9 cellular contexts compared by ENCODE assay signal in genomic region chr16:57801098-57801855, GRCh38. TPM values are rescaled to one million over a fixed set of nuclear protein-coding genes. Genes with fewer than 3 reads are reported as not detected.
A peak's percentile ranks its signal among the peaks of the same experiment; 100 is the strongest.
DNase-seq lines count a peak whose midpoint lies in the region; ATAC-seq, FAIRE-seq and TF ChIP-seq lines count a peak whose summit lies in the region.
"Had no signal": no experiment of that assay in that cellular context is flagged by ENCODE, and none has a peak within 500 bp of the region (broad histone marks: within the 10 kb centered on the region; RNA-seq: fewer than 3 reads in every experiment).

No MANE protein-coding gene starts in this region.

- no peaks in the 10 kb centered on the region for H3K9me3 ChIP-seq in heart right ventricle
- no peaks in the 10 kb centered on the region for H3K9me3 ChIP-seq in mammary epithelial cell (replicated peaks; ENCODE audit: insufficient read depth, low read length)
- H3K9me3 ChIP-seq in lower lobe of right lung: no peaks in the 10 kb centered on the region
- H3K9me3 ChIP-seq in vagina: no peaks in the 10 kb centered on the region

- BruUV-seq in mammary epithelial cell (replicated peaks; lab: Mats Ljungman, UMichigan): TSS peak; percentile 31

- 13 to 18% methylated on average over 7 of the region's 7 CpGs for WGBS in heart right ventricle, 2 donors
- 22% methylated on average over 3 of the region's 7 CpGs for WGBS in mammary epithelial cell (ENCODE audit: low coverage, missing lambda C conversion rate)

- no peak for TF ChIP-seq CTCF in heart right ventricle (IDR thresholded peaks at IDR 0.05)
- TF ChIP-seq CTCF in mammary epithelial cell (conservative IDR thresholded peaks at IDR 0.05 in 1 of 2, IDR thresholded peaks at IDR 0.05 in 1 of 2; ENCODE audit: extremely low read depth in 1 of 2, insufficient read depth in 1 of 2, low read depth in 1 of 2, low read length in 2 of 2): peak in 1 of 2 donors; percentile 8
- TF ChIP-seq CTCF in lower lobe of right lung (IDR thresholded peaks at IDR 0.05): no peak
- no peak for TF ChIP-seq CTCF in vagina (IDR thresholded peaks at IDR 0.05)
- TF ChIP-seq CTCF in D721Med (IDR thresholded peaks at IDR 0.05; ENCODE audit: insufficient read depth, missing control alignments): no peak

- peaks cover 46% of the 10 kb centered on the region for H3K79me2 ChIP-seq in mammary epithelial cell (ENCODE audit: insufficient read depth, low read length)

- dilution Hi-C loops in mammary epithelial cell (cut with HindIII; ENCODE audit: low sequenced_read_pairs): no loop called here

- ATAC-seq in heart right ventricle (peak in 6 of 8 donors; percentile 2 to 23 (median 12)), lower lobe of right lung (peak; percentile 14 to 53), GM18873 (IDR thresholded peaks at IDR 0.05; ENCODE audit: low FRiP score, unreplicated experiment) (no peak)

- intact Hi-C loops in heart right ventricle (cut with DNase I) (loop anchor here in 5 of 10 donors (2.0 to 5.0 kb wide), 4 partner anchors 44 to 201 kb away; partner anchors contain the start of genes USB1 (in 1 of the 5) and ZNF319 (in 1 of the 5)), cardiac septum (cut with DNase I) (loop anchor here (2.0 to 10.0 kb wide), 4 partner anchors 14 to 184 kb away; no protein-coding TSS in a partner anchor), mammary epithelial cell (cut with micrococcal nuclease) (no loop called here), lower lobe of right lung (cut with DNase I) (no loop called here), vagina (cut with DNase I) (loop anchor here (5.0 kb wide), 1 partner anchor 196 kb away; no protein-coding TSS in a partner anchor)

- H3K36me3 ChIP-seq in heart right ventricle (peaks cover 0 to 20% (median 12%) of the 10 kb centered on the region in 9 donors), mammary epithelial cell (ENCODE audit: insufficient read depth, low read length) (no peaks in the 10 kb centered on the region), lower lobe of right lung (peaks cover 13% of the 10 kb centered on the region), vagina (no peaks in the 10 kb centered on the region)

- CTCF ChIA-PET in mammary epithelial cell (lab: Charles Lee; ENCODE audit: low non-redundant PET): no interaction called here

- in situ Hi-C loops in mammary epithelial cell (cut with MboI; ENCODE audit: low sequenced_read_pairs in 2 of 2): no loop called here

- peak overlapping the region; percentile 80 for H3K9ac ChIP-seq in mammary epithelial cell (ENCODE audit: insufficient read depth, low read length)

- no peak for TF ChIP-seq POLR2A in vagina (IDR thresholded peaks at IDR 0.05)

- H3K27me3 ChIP-seq in heart right ventricle: peaks cover 0 to 17% (median 0%) of the 10 kb centered on the region in 7 donors
- H3K27me3 ChIP-seq in mammary epithelial cell (ENCODE audit: insufficient read depth, low read length): no peaks in the 10 kb centered on the region
- no peaks in the 10 kb centered on the region for H3K27me3 ChIP-seq in lower lobe of right lung (ENCODE audit: low read depth)
- no peaks in the 10 kb centered on the region for H3K27me3 ChIP-seq in vagina

- H3K4me2 ChIP-seq in mammary epithelial cell (ENCODE audit: insufficient read depth, low read depth, low read length): peak overlapping the region; percentile 89

- no peak for FAIRE-seq in D721Med (lab: Jason Lieb, UNC)

- peak overlapping the region; percentile 89 to 99 (median 96) for H3K27ac ChIP-seq in heart right ventricle
- H3K27ac ChIP-seq in mammary epithelial cell (ENCODE audit: insufficient read depth, low read depth, low read length): peak overlapping the region; percentile 78
- peak overlapping the region; percentile 91 for H3K27ac ChIP-seq in lower lobe of right lung
- H3K27ac ChIP-seq in vagina: peak overlapping the region; percentile 93

- no peaks in the 10 kb centered on the region for H4K20me1 ChIP-seq in mammary epithelial cell (ENCODE audit: insufficient read depth, low read length)

- H3K4me3 ChIP-seq in heart right ventricle (peak overlapping the region; percentile 51 to 85 (median 66)), mammary epithelial cell (replicated peaks in 1 of 3; ENCODE audit: insufficient read depth in 1 of 3, low read depth in 2 of 3, low read length in 3 of 3) (peak overlapping the region; percentile 44 to 66 (median 65)), lower lobe of right lung (peak overlapping the region; percentile 71), vagina (peak overlapping the region; percentile 69 to 74)

- DNase-seq in heart right ventricle: no peak
- no peak for DNase-seq in cardiac septum (ENCODE audit: low spot score)
- DNase-seq in mammary epithelial cell: peak; percentile 46
- DNase-seq in lower lobe of right lung: peak; percentile 26
- no peak for DNase-seq in vagina (ENCODE audit: extremely low spot score in 2 of 2)
- no peak for DNase-seq in T-helper 1 cell
- no peak for DNase-seq in D721Med (ENCODE audit: insufficient read length, low spot score)
- DNase-seq: activated naive CD8-positive, alpha-beta T cell treated with anti-CD3 and anti-CD28 coated beads, Interleukin-2, amount 10 ng/mL, durations not matched to agents 7 days and 5 days had no signal

- H3K4me1 ChIP-seq in heart right ventricle (peaks cover 34 to 90% (median 74%) of the 10 kb centered on the region in 9 donors), mammary epithelial cell (ENCODE audit: insufficient read depth, low read length) (peaks cover 55% of the 10 kb centered on the region), lower lobe of right lung (peaks cover 63% of the 10 kb centered on the region), vagina (peaks cover 60% of the 10 kb centered on the region)

- peak overlapping the region; percentile 75 for H2AFZ ChIP-seq in mammary epithelial cell (ENCODE audit: low read depth, low read length)

RNA-seq across cellular contexts. Expression of gene KIFC3, which starts 1.0 kb away (rescaled TPM):
- total RNA-seq in heart right ventricle (10 to 100 TPM; 42.5 to 91.4 (median 63.5) TPM), cardiac septum (70.1 TPM), mammary epithelial cell (10 to 100 TPM; 35.8 to 59.8 TPM), lower lobe of right lung (70.9 TPM), vagina (36.8 TPM)
- polyA plus RNA-seq in heart right ventricle (10 to 100 TPM; 47.4 to 97.4 TPM), mammary epithelial cell (21.9 TPM)
- polyA minus RNA-seq in mammary epithelial cell: 9.4 TPM

Comparison
In these comparisons a context has a peak if more than half of its experiments do, and no peak if none do; other contexts are left out.
1. DNase-seq: peak in mammary epithelial cell (single experiment) and lower lobe of right lung (single experiment); none in heart right ventricle (0 of 2), cardiac septum (single experiment), vagina (0 of 2), T-helper 1 cell (0 of 5) and D721Med (single experiment).
2. intact Hi-C loops: an anchor here in cardiac septum (2.0 to 10.0 kb wide) and vagina (5.0 kb wide); none called in mammary epithelial cell and lower lobe of right lung.
3. Peak in every context shown above with its lines, with median percentiles within 50 percentile points of each other: H3K27ac ChIP-seq and H3K4me3 ChIP-seq.